9 cellular contexts compared by ENCODE assay signal in the genomic region with DNA sequence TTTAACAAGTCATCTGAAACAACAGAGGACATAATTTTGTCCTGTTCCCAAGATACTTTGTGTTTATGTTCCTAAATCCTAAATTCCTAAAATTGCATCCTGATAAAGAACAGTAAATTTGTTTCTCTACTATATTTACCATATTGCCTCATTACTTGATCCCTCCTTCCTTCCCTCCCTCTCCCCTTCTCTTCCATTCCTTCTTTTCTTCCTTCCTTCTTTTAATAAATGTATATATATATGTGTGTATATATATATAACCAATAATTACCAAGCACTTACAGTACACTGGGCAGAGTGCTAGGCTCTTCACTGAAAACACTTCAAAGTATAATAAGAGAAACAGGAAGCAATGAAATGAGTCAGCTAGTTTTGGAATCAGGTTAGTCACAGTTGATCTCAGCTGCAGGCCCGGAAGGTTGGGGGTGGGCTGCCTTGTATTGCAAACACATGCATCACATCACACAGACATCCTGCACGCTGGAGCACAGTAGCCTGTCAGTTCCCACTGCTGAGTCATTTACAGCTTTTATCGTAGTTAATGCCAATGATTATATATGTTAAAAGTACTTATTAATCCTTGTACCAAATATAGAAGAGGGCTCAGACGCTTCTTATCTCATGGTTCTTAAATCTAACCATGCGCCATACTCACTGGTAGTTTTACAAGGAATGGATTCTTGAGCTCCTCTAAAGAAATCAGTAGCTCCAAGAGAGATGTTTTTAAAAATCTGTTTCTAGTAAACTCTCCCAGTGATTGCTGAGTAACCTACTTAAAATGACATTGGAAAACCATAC.
DNase-seq lines count a peak whose midpoint lies in the region; FAIRE-seq and TF ChIP-seq lines count a peak whose summit lies in the region.
"Had no signal": no experiment of that assay in that cellular context is flagged by ENCODE, and none has a peak within 500 bp of the region (broad histone marks: within the 10 kb centered on the region; RNA-seq: fewer than 3 reads in every experiment).

No MANE protein-coding gene starts in this region.

- peaks cover 44% of the 10 kb centered on the region for H3K4me1 ChIP-seq in mesodermal cell (ENCODE audit: control insufficient read depth, insufficient read depth, low read length, poor library complexity, severe bottlenecking)

- no CpG with 5 or more reads among the region's 5 CpGs for WGBS in mesodermal cell (ENCODE audit: insufficient coverage in 2 of 2), 2 experiments

- H3K9ac ChIP-seq in SK-N-MC (ENCODE audit: insufficient read length): peak overlapping the region; percentile 69

- no peaks in the 10 kb centered on the region for H3K36me3 ChIP-seq in SK-N-MC (ENCODE audit: insufficient read depth, low read length)
- H3K36me3 ChIP-seq in brain microvascular endothelial cell (replicated peaks): no peaks in the 10 kb centered on the region
- no peaks in the 10 kb centered on the region for H3K36me3 ChIP-seq in mesodermal cell (ENCODE audit: control insufficient read depth, insufficient read depth, low read length)
- H3K36me3 ChIP-seq: ovary had no signal

- no peaks in the 10 kb centered on the region for H3K27me3 ChIP-seq in brain microvascular endothelial cell (replicated peaks)
- H3K27me3 ChIP-seq: ovary had no signal

- peak overlapping the region; percentile 72 for H3K4me3 ChIP-seq in SK-N-MC
- peak overlapping the region; percentile 7 for H3K4me3 ChIP-seq in brain microvascular endothelial cell (ENCODE audit: low read depth, low read length)
- H3K4me3 ChIP-seq in mesodermal cell (ENCODE audit: extremely low read depth, insufficient read depth, low read length, poor library complexity, severe bottlenecking): no peak overlapping the region
- H3K4me3 ChIP-seq: ovary had no signal

- TF ChIP-seq CTCF in brain microvascular endothelial cell (IDR thresholded peaks at IDR 0.05; ENCODE audit: low read depth, low read length, missing control alignments): no peak

- DNase-seq in NK-92 treated with Interleukin-12 subunit alpha and Interleukin-12 subunit beta, amount 100 ng/mL, for 24 hours (lab: John Stamatoyannopoulos, UW): peak; percentile 93
- DNase-seq in NK-92 (lab: John Stamatoyannopoulos, UW; ENCODE audit: unreplicated experiment) (no peak), HCEC 1CT (peak; percentile 96), M059J (ENCODE audit: low read depth) (peak; percentile 96), SK-N-MC (ENCODE audit: low read depth, low spot score) (peak; percentile 96), brain microvascular endothelial cell (peak; percentile 99), frontal cortex (ENCODE audit: low spot score in 2 of 2) (no peak)

- in situ Hi-C loops in brain microvascular endothelial cell (cut with HindIII; ENCODE audit: low pct_ligation_motif_present, low sequenced_read_pairs): no loop called here

- H3K27ac ChIP-seq in SK-N-MC (peak overlapping the region; percentile 97), brain microvascular endothelial cell (peak overlapping the region; percentile 89), mesodermal cell (ENCODE audit: low read depth, low read length, severe bottlenecking) (peak overlapping the region; percentile 87)
- H3K27ac ChIP-seq: ovary had no signal

- FAIRE-seq in frontal cortex (lab: Jason Lieb, UNC): no peak

- no peaks in the 10 kb centered on the region for H3K9me3 ChIP-seq in SK-N-MC (ENCODE audit: low read depth, low read length)
- no peaks in the 10 kb centered on the region for H3K9me3 ChIP-seq in mesodermal cell (ENCODE audit: control insufficient read depth, low read length)
- H3K9me3 ChIP-seq: ovary had no signal

Comparison
In these comparisons a context has a peak if more than half of its experiments do, and no peak if none do; other contexts are left out.
1. DNase-seq: peak in NK-92 treated with Interleukin-12 subunit alpha and Interleukin-12 subunit beta, amount 100 ng/mL, for 24 hours (single experiment), HCEC 1CT (single experiment), M059J (single experiment), SK-N-MC (single experiment) and brain microvascular endothelial cell (single experiment); none in NK-92 (single experiment) and frontal cortex (0 of 2).
2. Peak in every context shown above with its lines, with median percentiles within 50 percentile points of each other: H3K27ac ChIP-seq.